ENCODE assay signal across 16 cellular contexts in genomic region chr4:52510939-52511583, GRCh38.
"Had no signal": no experiment of that assay in that cellular context is flagged by ENCODE, and none has a peak within 500 bp of the region (broad histone marks: within the 10 kb centered on the region; RNA-seq: fewer than 3 reads in every experiment).

No MANE protein-coding gene starts in this region.

- H3K4me3 ChIP-seq: dorsolateral prefrontal cortex, psoas muscle, sigmoid colon, skin epidermis, thyroid gland, upper lobe of right lung, vagina had no signal

- DNase-seq: cerebellar nuclear complex; cortex of kidney; dorsolateral prefrontal cortex; effector CD8-positive, alpha-beta T cell; islet precursor cell; naive thymus-derived CD4-positive, alpha-beta T cell; psoas muscle; retina; sigmoid colon; stimulated activated CD4-positive, alpha-beta T cell treated with anti-CD3 and anti-CD28 coated beads, Interleukin-2, amount 100 ng/mL, for 24 hours; stimulated activated naive CD4-positive, alpha-beta T cell treated with Interleukin-2 at 50 U/mL for 16 hours; thyroid gland; upper lobe of right lung had no signal

- H3K36me3 ChIP-seq: neutrophil, sigmoid colon, thyroid gland, upper lobe of right lung, vagina had no signal

- H3K9me3 ChIP-seq: neutrophil, psoas muscle, sigmoid colon, thyroid gland, upper lobe of right lung, vagina had no signal

- H3K4me1 ChIP-seq: psoas muscle, thyroid gland, upper lobe of right lung, vagina had no signal

- H3K27me3 ChIP-seq: dorsolateral prefrontal cortex, neutrophil, sigmoid colon, thyroid gland, upper lobe of right lung, vagina had no signal

- H3K27ac ChIP-seq: dorsolateral prefrontal cortex, neutrophil, psoas muscle, sigmoid colon, skin epidermis, thyroid gland, upper lobe of right lung, vagina had no signal

- ATAC-seq: naive thymus-derived CD4-positive, alpha-beta T cell; psoas muscle; upper lobe of right lung had no signal
